In genomic region chr2:106584304-106584954, GRCh38 we compare ENCODE assay signal across 1 cellular context.
TF ChIP-seq lines count a peak whose summit lies in the region.

No MANE protein-coding gene starts in this region.

TF ChIP-seq in WTC11, 78 proteins besides CTCF, POLR2A, EP300 and RAD21 (continued from another document):
- TF ChIP-seq, protein P1, sequence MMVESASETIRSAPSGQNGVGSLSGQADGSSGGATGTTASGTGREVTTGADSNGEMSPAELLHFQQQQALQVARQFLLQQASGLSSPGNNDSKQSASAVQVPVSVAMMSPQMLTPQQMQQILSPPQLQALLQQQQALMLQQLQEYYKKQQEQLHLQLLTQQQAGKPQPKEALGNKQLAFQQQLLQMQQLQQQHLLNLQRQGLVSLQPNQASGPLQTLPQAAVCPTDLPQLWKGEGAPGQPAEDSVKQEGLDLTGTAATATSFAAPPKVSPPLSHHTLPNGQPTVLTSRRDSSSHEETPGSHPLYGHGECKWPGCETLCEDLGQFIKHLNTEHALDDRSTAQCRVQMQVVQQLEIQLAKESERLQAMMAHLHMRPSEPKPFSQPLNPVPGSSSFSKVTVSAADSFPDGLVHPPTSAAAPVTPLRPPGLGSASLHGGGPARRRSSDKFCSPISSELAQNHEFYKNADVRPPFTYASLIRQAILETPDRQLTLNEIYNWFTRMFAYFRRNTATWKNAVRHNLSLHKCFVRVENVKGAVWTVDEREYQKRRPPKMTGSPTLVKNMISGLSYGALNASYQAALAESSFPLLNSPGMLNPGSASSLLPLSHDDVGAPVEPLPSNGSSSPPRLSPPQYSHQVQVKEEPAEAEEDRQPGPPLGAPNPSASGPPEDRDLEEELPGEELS (CRISPR knock-in tag; IDR thresholded peaks at IDR 0.05) = peak; percentile 37; the same call in 1 of the 2 replicates
- TF ChIP-seq, protein P2, sequence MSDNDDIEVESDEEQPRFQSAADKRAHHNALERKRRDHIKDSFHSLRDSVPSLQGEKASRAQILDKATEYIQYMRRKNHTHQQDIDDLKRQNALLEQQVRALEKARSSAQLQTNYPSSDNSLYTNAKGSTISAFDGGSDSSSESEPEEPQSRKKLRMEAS (CRISPR knock-in tag; IDR thresholded peaks at IDR 0.05) = peak; percentile 17; the same call in 1 of the 2 replicates
- 0 out of 2 replicates have a peak, but pooled peaks have one; percentile 22 for TF ChIP-seq ZNF138 (CRISPR knock-in tag; conservative IDR thresholded peaks at IDR 0.05)
- TF ChIP-seq RELA (CRISPR knock-in tag; IDR thresholded peaks at IDR 0.05; ENCODE audit: borderline replicate concordance) = peak; percentile 82; the same call in 1 of the 2 replicates
- TF ChIP-seq TP53 (CRISPR knock-in tag; IDR thresholded peaks at IDR 0.05) = 0 out of 2 replicates have a peak, but pooled peaks have one; percentile 42
- no peak for TF ChIP-seq RORB (CRISPR knock-in tag; IDR thresholded peaks at IDR 0.05)
